ENCODE assay signal across 14 cellular contexts in the genomic region with DNA sequence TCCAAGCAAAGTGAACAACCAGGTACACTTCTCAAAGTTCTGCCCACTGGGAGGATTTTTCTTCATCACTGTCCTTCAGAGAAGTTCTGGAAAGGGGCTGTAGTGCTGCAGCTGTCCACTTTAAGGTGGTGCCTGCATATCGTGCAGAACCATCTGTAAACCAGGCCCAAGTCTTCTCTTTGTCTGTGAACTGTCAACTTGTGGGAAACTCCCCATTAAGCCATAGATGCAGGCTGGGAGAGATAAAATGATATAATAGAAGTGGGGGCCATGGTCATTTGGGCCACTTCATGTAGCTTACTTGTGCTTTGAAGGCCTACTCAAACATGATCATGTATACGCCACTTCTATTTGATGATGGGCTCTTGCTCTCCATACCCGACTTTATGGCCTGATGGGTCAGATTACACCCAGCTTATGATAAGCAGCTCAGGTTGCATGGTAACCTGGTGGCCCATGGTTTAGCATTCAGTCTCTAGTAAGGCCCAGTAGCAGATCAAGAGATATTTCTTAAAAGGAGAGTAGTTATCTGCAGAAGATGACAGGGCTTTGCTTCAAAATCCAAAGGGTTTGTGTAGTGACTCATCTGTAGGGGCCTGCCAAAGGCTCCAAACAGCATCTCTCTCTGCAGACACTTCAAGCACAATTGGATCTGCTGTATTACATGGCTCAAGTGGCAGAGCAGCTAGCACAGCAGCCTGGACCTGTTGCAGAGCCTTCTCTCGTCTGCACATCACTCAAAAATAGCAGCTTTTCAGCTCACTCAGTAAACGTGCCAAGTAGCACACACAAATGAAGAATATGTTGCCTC.
A peak's percentile ranks its signal among the peaks of the same experiment; 100 is the strongest.
DNase-seq lines count a peak whose midpoint lies in the region; ATAC-seq and TF ChIP-seq lines count a peak whose summit lies in the region.
"Had no signal": no experiment of that assay in that cellular context is flagged by ENCODE, and none has a peak within 500 bp of the region (broad histone marks: within the 10 kb centered on the region; RNA-seq: fewer than 3 reads in every experiment).

No MANE protein-coding gene starts in this region.

- no peak for TF ChIP-seq POLR2A in erythroblast (IDR thresholded peaks at IDR 0.05; ENCODE audit: low read length)

- no peak overlapping the region for H3K27ac ChIP-seq in substantia nigra (ENCODE audit: low read depth, low read length, poor library complexity, severe bottlenecking)
- H3K27ac ChIP-seq: ascending aorta had no signal

- peak; percentile 53 for DNase-seq in AG08395 (ENCODE audit: low spot score)
- DNase-seq in GM04504 (ENCODE audit: low read depth) = peak; percentile 27
- DNase-seq in NCI-H345 (lab: John Stamatoyannopoulos, UW) = peak; percentile 69
- peak; percentile 27 to 70 for DNase-seq in erythroblast (lab: John Stamatoyannopoulos, UW)
- no peak for DNase-seq in substantia nigra (lab: John Stamatoyannopoulos, UW)
- DNase-seq in AML-193 (lab: John Stamatoyannopoulos, UW) = no peak
- DNase-seq in T-helper 9 cell = no peak
- DNase-seq: activated CD4-positive, alpha-beta T cell treated with anti-CD3 and anti-CD28 coated beads for 4 hours; effector CD4-positive, alpha-beta T cell; KG1; NCI-H2081 treated with DMSO at 0.1 percent for 48 hours; trophoblast cell had no signal

- no peak for ATAC-seq in GM18520 (IDR thresholded peaks at IDR 0.05; ENCODE audit: unreplicated experiment)

Comparison
In these comparisons a context has a peak if more than half of its experiments do, and no peak if none do; other contexts are left out.
1. DNase-seq: peak in AG08395 (single experiment), GM04504 (single experiment), NCI-H345 (single experiment) and erythroblast (2 of 2); none in substantia nigra (0 of 49), AML-193 (0 of 2) and T-helper 9 cell (single experiment).